Comparison of ENCODE assay signal across 21 cellular contexts in genomic region chr5:107515521-107515920, GRCh38.
DNase-seq lines count a peak whose midpoint lies in the region; ATAC-seq, FAIRE-seq and TF ChIP-seq lines count a peak whose summit lies in the region.
"Had no signal": no experiment of that assay in that cellular context is flagged by ENCODE, and none has a peak within 500 bp of the region (broad histone marks: within the 10 kb centered on the region; RNA-seq: fewer than 3 reads in every experiment).

No MANE protein-coding gene starts in this region.

- H3K36me3 ChIP-seq in A673 (ENCODE audit: insufficient read depth, low read length, poor library complexity, severe bottlenecking): no peaks in the 10 kb centered on the region
- H3K36me3 ChIP-seq: HAP-1 had no signal

- H3K27me3 Mint-ChIP-seq in neural crest cell (ENCODE audit: low read depth): no peaks in the 10 kb centered on the region
- H3K27me3 Mint-ChIP-seq: CD4-positive, CD25-positive, alpha-beta regulatory T cell had no signal

- no peaks in the 10 kb centered on the region for H3K9me3 ChIP-seq in A673 (ENCODE audit: low read depth, low read length, poor library complexity, severe bottlenecking)
- H3K9me3 ChIP-seq: HAP-1 had no signal

- no peaks in the 10 kb centered on the region for H3K36me3 Mint-ChIP-seq in neural crest cell (ENCODE audit: low read depth)
- H3K36me3 Mint-ChIP-seq: CD4-positive, CD25-positive, alpha-beta regulatory T cell; CD8-positive, alpha-beta memory T cell; IgD-negative memory B cell had no signal

- intact Hi-C loops in A673 (cut with micrococcal nuclease; ENCODE audit: unreplicated experiment): no loop called here

- peak overlapping the region; percentile 7 for H3K4me3 Mint-ChIP-seq in neural crest cell
- H3K4me3 Mint-ChIP-seq: B cell; CD4-positive, CD25-positive, alpha-beta regulatory T cell; CD8-positive, alpha-beta memory T cell; IgD-negative memory B cell had no signal

- POLR2A ChIA-PET in A673 (lab: Charles Lee; ENCODE audit: low non-redundant PET): no interaction called here

- H3K4me3 ChIP-seq in A673 (ENCODE audit: low read depth, low read length, poor library complexity, severe bottlenecking): no peak overlapping the region
- H3K4me3 ChIP-seq: GM23248, HAP-1 had no signal

- peak overlapping the region; percentile 23 for H3K27ac ChIP-seq in A673 (ENCODE audit: low read depth, low read length, poor library complexity, severe bottlenecking)
- H3K27ac ChIP-seq in caudate nucleus (ENCODE audit: low read depth, low read length): no peak overlapping the region
- H3K27ac ChIP-seq: GM23248 had no signal

- no peaks in the 10 kb centered on the region for H3K9me3 Mint-ChIP-seq in neural crest cell

- H3K4me1 Mint-ChIP-seq in neural crest cell: peaks cover 85% of the 10 kb centered on the region
- H3K4me1 Mint-ChIP-seq: B cell; CD4-positive, CD25-positive, alpha-beta regulatory T cell had no signal

- H3K4me1 ChIP-seq in A673 (ENCODE audit: insufficient read depth, low read length, poor library complexity, severe bottlenecking): peaks cover 18% of the 10 kb centered on the region

- FAIRE-seq in GM18507 (lab: Jason Lieb, UNC): peak; percentile 9
- FAIRE-seq: D721Med, G401.6, HTR-8/SVneo had no signal

- CTCF ChIA-PET in A673 (lab: Charles Lee): no interaction called here

- H3K27me3 ChIP-seq in A673 (replicated peaks; ENCODE audit: insufficient read depth, low read depth, low read length, poor library complexity): no peaks in the 10 kb centered on the region

- ATAC-seq in HG02885 (IDR thresholded peaks at IDR 0.05; ENCODE audit: poor library complexity, unreplicated experiment) (no peak), HG02970 (IDR thresholded peaks at IDR 0.05; ENCODE audit: low FRiP score, unreplicated experiment) (no peak)

- TF ChIP-seq CTCF in A673 (conservative IDR thresholded peaks at IDR 0.05; ENCODE audit: low read depth, low read length): no peak
- TF ChIP-seq CTCF in neural crest cell (conservative IDR thresholded peaks at IDR 0.05): no peak

- H3K27ac Mint-ChIP-seq in neural crest cell (ENCODE audit: unreplicated experiment): no peak overlapping the region
- H3K27ac Mint-ChIP-seq: B cell; CD4-positive, CD25-positive, alpha-beta regulatory T cell; CD8-positive, alpha-beta memory T cell; IgD-negative memory B cell had no signal

- no TSS peak for BruUV-seq in A673 (replicated peaks; lab: Mats Ljungman, UMichigan)

- no peak for DNase-seq in A673 (ENCODE audit: low spot score)
- DNase-seq in GM18507 (ENCODE audit: extremely low spot score, insufficient read length, low read depth): no peak
- peak; percentile 93 for DNase-seq in SK-N-DZ (ENCODE audit: low spot score)
- DNase-seq in neural crest cell (ENCODE audit: low read depth, low spot score): no peak
- no peak for DNase-seq in caudate nucleus (lab: John Stamatoyannopoulos, UW)
- DNase-seq in NOMO-1 (lab: John Stamatoyannopoulos, UW; ENCODE audit: unreplicated experiment in 2 of 2): no peak
- DNase-seq: 8988T; C1 segment of cervical spinal cord; CD4-positive, CD25-positive, alpha-beta regulatory T cell; CD8-positive, alpha-beta memory T cell; COR-L47; GM23248; KBM-7 had no signal
